In genomic region chr1:89611721-89612120, GRCh38 we compare ENCODE assay signal across 10 cellular contexts.
DNase-seq lines count a peak whose midpoint lies in the region; ATAC-seq and TF ChIP-seq lines count a peak whose summit lies in the region.
"Had no signal": no experiment of that assay in that cellular context is flagged by ENCODE, and none has a peak within 500 bp of the region (broad histone marks: within the 10 kb centered on the region; RNA-seq: fewer than 3 reads in every experiment).

No MANE protein-coding gene starts in this region.

- H3K4me3 Mint-ChIP-seq in T-helper 2 cell treated with Interferon-gamma antibody and Interleukin-4, amounts not matched to agents 5 μg/mL and 100 μg/mL, for 36 hours = peak overlapping the region; percentile 79
- H3K4me3 Mint-ChIP-seq: HFFc6 had no signal

- peaks cover under 1% of the 10 kb centered on the region for H3K9me3 Mint-ChIP-seq in T-helper 2 cell treated with Interferon-gamma antibody and Interleukin-4, amounts not matched to agents 5 μg/mL and 100 μg/mL, for 36 hours
- H3K9me3 Mint-ChIP-seq: HFFc6 had no signal

- in situ Hi-C loops in HAP-1 (cut with MboI; ENCODE audit: low sequenced_read_pairs) = no loop called here

- H3K4me3 ChIP-seq in GM12865 (ENCODE audit: low read depth, low read length) (no peak overlapping the region), HAP-1 (no peak overlapping the region)

- H3K27me3 ChIP-seq in HAP-1 (ENCODE audit: low read depth) = no peaks in the 10 kb centered on the region

- ATAC-seq in GM19351 (IDR thresholded peaks at IDR 0.05; ENCODE audit: unreplicated experiment) (peak; percentile 97), HG02938 (IDR thresholded peaks at IDR 0.05; ENCODE audit: unreplicated experiment) (peak; percentile 99)

- peaks cover 74% of the 10 kb centered on the region for H3K4me1 Mint-ChIP-seq in T-helper 2 cell treated with Interferon-gamma antibody and Interleukin-4, amounts not matched to agents 5 μg/mL and 100 μg/mL, for 36 hours (ENCODE audit: low read depth)

- H3K27me3 Mint-ChIP-seq in T-helper 2 cell treated with Interferon-gamma antibody and Interleukin-4, amounts not matched to agents 5 μg/mL and 100 μg/mL, for 36 hours (ENCODE audit: low read depth) = no peaks in the 10 kb centered on the region

- peak overlapping the region; percentile 97 for H3K27ac Mint-ChIP-seq in T-helper 2 cell treated with Interferon-gamma antibody and Interleukin-4, amounts not matched to agents 5 μg/mL and 100 μg/mL, for 36 hours
- H3K27ac Mint-ChIP-seq: HFFc6 had no signal

- no peaks in the 10 kb centered on the region for H3K9me3 ChIP-seq in HAP-1

- peak; percentile 83 for DNase-seq in GM12865 (ENCODE audit: low read depth)
- no peak for DNase-seq in T-helper 2 cell treated with Interferon-gamma antibody and Interleukin-4, amounts not matched to agents 5 μg/mL and 100 μg/mL, for 36 hours (ENCODE audit: low spot score)
- DNase-seq in HAP-1 (ENCODE audit: low spot score in 2 of 2) = no peak
- no peak for DNase-seq in NCI-H2081 treated with DMSO at 0.1 percent for 48 hours (lab: John Stamatoyannopoulos, UW)
- no peak for DNase-seq in D341Med (ENCODE audit: low spot score)
- no peak for DNase-seq in KG1 (lab: John Stamatoyannopoulos, UW)
- DNase-seq: anterior cingulate cortex, HFFc6 had no signal

- TF ChIP-seq CTCF in GM12865 (IDR thresholded peaks at IDR 0.05; ENCODE audit: insufficient read depth, low read depth, low read length, missing control alignments) = no peak

- H3K4me1 ChIP-seq in HAP-1 = peaks cover 5% of the 10 kb centered on the region

- peaks cover 21% of the 10 kb centered on the region for H3K36me3 Mint-ChIP-seq in T-helper 2 cell treated with Interferon-gamma antibody and Interleukin-4, amounts not matched to agents 5 μg/mL and 100 μg/mL, for 36 hours (ENCODE audit: low read depth)

- no peaks in the 10 kb centered on the region for H3K36me3 ChIP-seq in HAP-1 (replicated peaks)
